ENCODE assay signal across 28 cellular contexts in genomic region chr5:73486119-73486899, GRCh38. TPM values are rescaled to one million over a fixed set of nuclear protein-coding genes. Genes with fewer than 3 reads are reported as not detected.
"Had no signal": no experiment of that assay in that cellular context is flagged by ENCODE, and none has a peak within 500 bp of the region (broad histone marks: within the 10 kb centered on the region; RNA-seq: fewer than 3 reads in every experiment).

No MANE protein-coding gene starts in this region.

- H3K4me3 Mint-ChIP-seq: activated T-cell treated with anti-CD3 and anti-CD28 coated beads, Interleukin-2, amount 50 U/mL, for 4 hours; activated T-helper 17 cell treated with anti-CD3 and anti-CD28 coated beads, Interleukin-2, amount 50 U/mL, for 72 hours; effector memory CD8-positive, alpha-beta T cell; naive thymus-derived CD4-positive, alpha-beta T cell; neural crest cell; stimulated activated naive B cell treated with anti-CD40 and anti-IgM and Interleukin-4, amounts not matched to agents 10 μg/mL and 1 μg/mL and 100 μg/mL, for 72 hours; T-helper 2 cell treated with Interferon-gamma antibody and Interleukin-4, amounts not matched to agents 5 μg/mL and 100 μg/mL, for 36 hours had no signal

- H3K9ac ChIP-seq: parathyroid adenoma had no signal

- H3K27me3 ChIP-seq: brain microvascular endothelial cell, right atrium auricular region, thyroid gland, upper lobe of left lung had no signal

- DNase-seq: activated CD4-positive, alpha-beta T cell treated with anti-CD3 and anti-CD28 coated beads for 4 hours; activated CD4-positive, alpha-beta T cell treated with anti-CD3 and anti-CD28 coated beads, Interleukin-2, amount 50 U/mL, for 48 hours; activated gamma-delta T cell treated with Interleukin-2 at 50 U/mL for 16 hours; activated naive CD4-positive, alpha-beta T cell treated with anti-CD3 and anti-CD28 coated beads, Interleukin-2, amount 50 U/mL, for 16 hours; activated T-cell treated with anti-CD3 and anti-CD28 coated beads, Interleukin-2, amount 50 U/mL, for 4 hours; amniotic stem cell; dorsolateral prefrontal cortex; effector memory CD8-positive, alpha-beta T cell; head of caudate nucleus; hypothalamus; midbrain; naive thymus-derived CD4-positive, alpha-beta T cell; occipital lobe; stimulated activated CD4-positive, alpha-beta T cell treated with anti-CD3 and anti-CD28 coated beads, Interleukin-2, amount 100 ng/mL, for 24 hours; stimulated activated naive B cell treated with anti-CD40 and anti-IgM and Interleukin-4, amounts not matched to agents 10 μg/mL and 1 μg/mL and 100 μg/mL, for 72 hours; stomach; T-helper 1 cell; thyroid gland; upper lobe of left lung had no signal

- H3K36me3 ChIP-seq: brain microvascular endothelial cell, right atrium auricular region, stomach, thyroid gland, upper lobe of left lung had no signal

- ATAC-seq: activated T-cell treated with anti-CD3 and anti-CD28 coated beads, Interleukin-2, amount 50 U/mL, for 4 hours; activated T-helper 17 cell treated with anti-CD3 and anti-CD28 coated beads, Interleukin-2, amount 50 U/mL, for 72 hours; effector memory CD8-positive, alpha-beta T cell; esophagus mucosa; naive thymus-derived CD4-positive, alpha-beta T cell had no signal

- H3K36me3 Mint-ChIP-seq: stimulated activated naive B cell treated with anti-CD40 and anti-IgM and Interleukin-4, amounts not matched to agents 10 μg/mL and 1 μg/mL and 100 μg/mL, for 72 hours had no signal

- H3K4me1 ChIP-seq: parathyroid adenoma, right atrium auricular region, stomach, thyroid gland, upper lobe of left lung had no signal

- H3K9me3 ChIP-seq: right atrium auricular region, stomach, thyroid gland, upper lobe of left lung had no signal

- H3K27ac ChIP-seq: brain microvascular endothelial cell, coronary artery, dorsolateral prefrontal cortex, parathyroid adenoma, right atrium auricular region, stomach, thyroid gland, upper lobe of left lung had no signal

- H3K4me3 ChIP-seq: coronary artery, dorsolateral prefrontal cortex, right atrium auricular region, smooth muscle cell, stomach, thyroid gland, upper lobe of left lung had no signal

- H3K27ac Mint-ChIP-seq: activated T-helper 17 cell treated with anti-CD3 and anti-CD28 coated beads, Interleukin-2, amount 50 U/mL, for 72 hours; effector memory CD8-positive, alpha-beta T cell; stimulated activated naive B cell treated with anti-CD40 and anti-IgM and Interleukin-4, amounts not matched to agents 10 μg/mL and 1 μg/mL and 100 μg/mL, for 72 hours; T-helper 2 cell treated with Interferon-gamma antibody and Interleukin-4, amounts not matched to agents 5 μg/mL and 100 μg/mL, for 36 hours had no signal

- H3K4me1 Mint-ChIP-seq: activated T-helper 17 cell treated with anti-CD3 and anti-CD28 coated beads, Interleukin-2, amount 50 U/mL, for 72 hours; naive thymus-derived CD4-positive, alpha-beta T cell; neural crest cell; stimulated activated naive B cell treated with anti-CD40 and anti-IgM and Interleukin-4, amounts not matched to agents 10 μg/mL and 1 μg/mL and 100 μg/mL, for 72 hours had no signal

- H3K9me3 Mint-ChIP-seq: activated T-cell treated with anti-CD3 and anti-CD28 coated beads, Interleukin-2, amount 50 U/mL, for 4 hours; activated T-helper 17 cell treated with anti-CD3 and anti-CD28 coated beads, Interleukin-2, amount 50 U/mL, for 72 hours; effector memory CD8-positive, alpha-beta T cell; naive thymus-derived CD4-positive, alpha-beta T cell; neural crest cell; stimulated activated naive B cell treated with anti-CD40 and anti-IgM and Interleukin-4, amounts not matched to agents 10 μg/mL and 1 μg/mL and 100 μg/mL, for 72 hours; T-helper 2 cell treated with Interferon-gamma antibody and Interleukin-4, amounts not matched to agents 5 μg/mL and 100 μg/mL, for 36 hours had no signal

RNA-seq across cellular contexts. Expression of gene FOXD1, which starts 37.7 kb away (rescaled TPM):
- total RNA-seq: right atrium auricular region had no signal
- polyA plus RNA-seq: naive thymus-derived CD4-positive, alpha-beta T cell had no signal
